11 cellular contexts compared by ENCODE assay signal in genomic region chrX:48467331-48467761, GRCh38. TPM values are rescaled to one million over a fixed set of nuclear protein-coding genes. Genes with fewer than 3 reads are reported as not detected.
DNase-seq lines count a peak whose midpoint lies in the region; ATAC-seq, FAIRE-seq and TF ChIP-seq lines count a peak whose summit lies in the region.
"Had no signal": no experiment of that assay in that cellular context is flagged by ENCODE, and none has a peak within 500 bp of the region (broad histone marks: within the 10 kb centered on the region; RNA-seq: fewer than 3 reads in every experiment).

No MANE protein-coding gene starts in this region.

- TF ChIP-seq EP300 in suprapubic skin (IDR thresholded peaks at IDR 0.05), result no peak

- CTCF ChIA-PET in activated CD4-positive, alpha-beta memory T cell treated with anti-CD3 and anti-CD28 coated beads for 36 hours (lab: Charles Lee), result interaction anchor here (0.8 kb wide), 1 partner anchor 27 kb away, joined by 3 read pairs; no protein-coding TSS in a partner anchor

- H3K4me1 ChIP-seq in left ventricle myocardium inferior (no peaks in the 10 kb centered on the region), suprapubic skin (peaks cover 3% of the 10 kb centered on the region)

- WGBS in suprapubic skin, result 59% methylated on average over 9 of the region's 9 CpGs

- peaks cover 12% of the 10 kb centered on the region for H3K27me3 ChIP-seq in left ventricle myocardium inferior (ENCODE audit: low read depth)
- H3K27me3 ChIP-seq in suprapubic skin, result no peaks in the 10 kb centered on the region

- no peaks in the 10 kb centered on the region for H3K36me3 ChIP-seq in left ventricle myocardium inferior
- H3K36me3 ChIP-seq in suprapubic skin, result no peaks in the 10 kb centered on the region

- no peak overlapping the region for H3K27ac Mint-ChIP-seq in activated CD4-positive, alpha-beta memory T cell treated with anti-CD3 and anti-CD28 coated beads for 36 hours

- H3K9me3 ChIP-seq in left ventricle myocardium inferior (replicated peaks) (no peaks in the 10 kb centered on the region), suprapubic skin (no peaks in the 10 kb centered on the region)

- POLR2A ChIA-PET in activated CD4-positive, alpha-beta memory T cell treated with anti-CD3 and anti-CD28 coated beads for 36 hours (lab: Charles Lee), result interaction anchor here (2.0 kb wide), 1 partner anchor 72 kb away, joined by 7 read pairs; the partner anchor contains the start of gene TBC1D25

- DNase-seq in Right ventricle myocardium superior (no peak), left ventricle myocardium inferior (no peak), left ventricle myocardium superior (no peak), suprapubic skin (ENCODE audit: low spot score in 2 of 2) (no peak), GM19239 (ENCODE audit: insufficient read length, low spot score) (no peak), NCI-H748 treated with DMSO at 0.1 percent for 48 hours (lab: John Stamatoyannopoulos, UW) (no peak)
- no peak for DNase-seq in activated CD4-positive, alpha-beta memory T cell treated with anti-CD3 and anti-CD28 coated beads for 36 hours
- DNase-seq: NCI-H2171 treated with DMSO at 0.1 percent for 48 hours had no signal

- intact Hi-C loops in Right ventricle myocardium superior (cut with DNase I) (no loop called here), left ventricle myocardium inferior (cut with micrococcal nuclease) (no loop called here), left ventricle myocardium superior (cut with micrococcal nuclease) (no loop called here)
- intact Hi-C loops in activated CD4-positive, alpha-beta memory T cell treated with anti-CD3 and anti-CD28 coated beads for 36 hours (cut with micrococcal nuclease), result loop anchor here (5.0 kb wide), 1 partner anchor 395 kb away; the partner anchor contains the start of gene ZNF630

- no peaks in the 10 kb centered on the region for H3K27me3 Mint-ChIP-seq in activated CD4-positive, alpha-beta memory T cell treated with anti-CD3 and anti-CD28 coated beads for 36 hours

- H3K9me3 Mint-ChIP-seq in activated CD4-positive, alpha-beta memory T cell treated with anti-CD3 and anti-CD28 coated beads for 36 hours, result no peaks in the 10 kb centered on the region

- TF ChIP-seq CTCF in left ventricle myocardium inferior (IDR thresholded peaks at IDR 0.05; ENCODE audit: borderline replicate concordance) (no peak), suprapubic skin (IDR thresholded peaks at IDR 0.05) (no peak)

- H3K36me3 Mint-ChIP-seq in activated CD4-positive, alpha-beta memory T cell treated with anti-CD3 and anti-CD28 coated beads for 36 hours, result peaks cover 35% of the 10 kb centered on the region

- TF ChIP-seq POLR2A in suprapubic skin (IDR thresholded peaks at IDR 0.05), result no peak

- ATAC-seq in Right ventricle myocardium superior (ENCODE audit: poor library complexity), result peak; percentile 22
- ATAC-seq in left ventricle myocardium superior, result peak; percentile 52
- ATAC-seq in GM19023 (IDR thresholded peaks at IDR 0.05; ENCODE audit: unreplicated experiment), result no peak

- peaks cover 40% of the 10 kb centered on the region for H3K4me1 Mint-ChIP-seq in activated CD4-positive, alpha-beta memory T cell treated with anti-CD3 and anti-CD28 coated beads for 36 hours (ENCODE audit: low read depth)

- H3K4me3 Mint-ChIP-seq in activated CD4-positive, alpha-beta memory T cell treated with anti-CD3 and anti-CD28 coated beads for 36 hours, result peak overlapping the region; percentile 95

- FAIRE-seq in GM19239 (lab: Jason Lieb, UNC), result no peak

- no peak overlapping the region for H3K4me3 ChIP-seq in left ventricle myocardium inferior
- H3K4me3 ChIP-seq in suprapubic skin, result peak overlapping the region; percentile 40

- no peak overlapping the region for H3K27ac ChIP-seq in left ventricle myocardium inferior (replicated peaks)
- no peak overlapping the region for H3K27ac ChIP-seq in suprapubic skin

RNA-seq across cellular contexts. Expression of gene SLC38A5, which starts 2.7 kb away (rescaled TPM):
- 1.3 TPM for total RNA-seq in Right ventricle myocardium superior
- total RNA-seq in left ventricle myocardium inferior, result 0.71 TPM
- total RNA-seq in activated CD4-positive, alpha-beta memory T cell treated with anti-CD3 and anti-CD28 coated beads for 36 hours, result 10 to 100 TPM; 70.7 to 73.0 TPM
- 0.50 TPM for total RNA-seq in left ventricle myocardium superior
- 10 to 100 TPM; 24.2 to 63.0 (median 46.2) TPM for total RNA-seq in suprapubic skin

RNA-seq across cellular contexts. Expression of gene FTSJ1, which starts 8.7 kb away (rescaled TPM):
- total RNA-seq in Right ventricle myocardium superior (14.3 TPM), left ventricle myocardium inferior (15.3 TPM), left ventricle myocardium superior (15.1 TPM), suprapubic skin (10 to 100 TPM; 27.8 to 54.3 (median 47.9) TPM)
- 10 to 100 TPM; 62.8 to 73.9 TPM for total RNA-seq in activated CD4-positive, alpha-beta memory T cell treated with anti-CD3 and anti-CD28 coated beads for 36 hours

RNA-seq across cellular contexts. Expression of gene PORCN, which starts 41.4 kb away (rescaled TPM):
- 12.0 TPM for total RNA-seq in Right ventricle myocardium superior
- 13.6 TPM for total RNA-seq in left ventricle myocardium inferior
- total RNA-seq in activated CD4-positive, alpha-beta memory T cell treated with anti-CD3 and anti-CD28 coated beads for 36 hours, result 1 to 10 TPM; 7.1 to 7.7 TPM
- total RNA-seq in left ventricle myocardium superior, result 13.2 TPM
- 10 to 100 TPM; 16.7 to 34.5 (median 25.8) TPM for total RNA-seq in suprapubic skin

RNA-seq across cellular contexts. Expression of gene EBP, which starts 54.3 kb away (rescaled TPM):
- total RNA-seq in Right ventricle myocardium superior, result 47.2 TPM
- total RNA-seq in left ventricle myocardium inferior, result 48.9 TPM
- 100 to 1,000 TPM; 149 to 150 TPM for total RNA-seq in activated CD4-positive, alpha-beta memory T cell treated with anti-CD3 and anti-CD28 coated beads for 36 hours
- 55.4 TPM for total RNA-seq in left ventricle myocardium superior
- 10 to 100 TPM; 43.4 to 82.7 (median 71.9) TPM for total RNA-seq in suprapubic skin

RNA-seq across cellular contexts. Expression of gene SSX4B, which starts 55.6 kb away (rescaled TPM):
- not detected for total RNA-seq in Right ventricle myocardium superior
- total RNA-seq in left ventricle myocardium inferior, result not detected
- total RNA-seq in activated CD4-positive, alpha-beta memory T cell treated with anti-CD3 and anti-CD28 coated beads for 36 hours, result not detected
- not detected for total RNA-seq in left ventricle myocardium superior
- total RNA-seq in suprapubic skin, result not detected
- total RNA-seq: dermis microvascular lymphatic vessel endothelial cell, mononuclear cell had no signal

Comparison
In these comparisons a context has a peak if more than half of its experiments do, and no peak if none do; other contexts are left out.
1. RNA of gene SLC38A5, which starts 2.7 kb away (total RNA-seq): 70.7 to 73.0 TPM in activated CD4-positive, alpha-beta memory T cell treated with anti-CD3 and anti-CD28 coated beads for 36 hours and 24.2 to 63.0 TPM in suprapubic skin; 1.3 TPM in Right ventricle myocardium superior (single experiment), 0.71 TPM in left ventricle myocardium inferior (single experiment) and 0.50 TPM in left ventricle myocardium superior (single experiment); every median in the first group is over 10 times any median in the second.